In the genomic region with DNA sequence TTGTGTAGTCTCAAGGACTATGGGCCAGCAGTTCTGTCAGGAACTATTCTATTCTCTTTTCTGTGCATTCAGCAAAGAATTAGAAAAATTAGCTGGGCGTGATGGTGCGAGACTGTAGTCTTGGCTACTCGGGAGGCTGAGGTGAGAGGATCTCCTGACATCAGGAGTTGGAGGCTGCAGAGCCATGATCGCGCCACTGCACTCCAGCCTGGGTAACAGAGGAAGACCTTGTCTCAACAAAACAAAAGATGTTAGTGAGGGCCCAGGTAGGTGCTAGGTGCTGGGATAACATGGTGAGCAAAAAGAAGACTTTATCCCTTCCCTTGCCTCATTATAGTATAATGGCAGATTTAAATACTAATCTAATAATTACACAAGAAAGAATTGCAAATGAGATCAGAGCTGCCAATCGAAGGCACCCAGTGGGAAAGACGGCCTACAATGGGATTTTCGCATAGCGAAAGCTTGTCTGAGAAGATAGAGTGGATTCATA, we compare ENCODE assay signal across 8 cellular contexts. TPM values are rescaled to one million over a fixed set of nuclear protein-coding genes. Genes with fewer than 3 reads are reported as not detected.
A peak's percentile ranks its signal among the peaks of the same experiment; 100 is the strongest.
DNase-seq lines count a peak whose midpoint lies in the region; ATAC-seq, FAIRE-seq and TF ChIP-seq lines count a peak whose summit lies in the region.

No MANE protein-coding gene starts in this region.

- peak; percentile 10 to 31; a peak in 5 of 6 replicates for ATAC-seq in A549
- ATAC-seq in GM19452 (IDR thresholded peaks at IDR 0.05; ENCODE audit: unreplicated experiment): peak; percentile 5
- no peak for ATAC-seq in GM21576 (IDR thresholded peaks at IDR 0.05; ENCODE audit: unreplicated experiment)

- H3F3A ChIP-seq in smooth muscle cell (ENCODE audit: low read depth): no peaks in the 10 kb centered on the region

- DNase-seq in A549 (ENCODE audit: low read depth in 1 of 2, low spot score in 1 of 2) (peak in 1 of 2 experiments; percentile 21), SK-N-MC (ENCODE audit: low read depth, low spot score) (no peak), cardiac muscle cell (ENCODE audit: low read depth in 1 of 2, low spot score in 1 of 2) (no peak), smooth muscle cell (lab: John Stamatoyannopoulos, UW; ENCODE audit: unreplicated experiment) (no peak), T-helper 9 cell (no peak), SW480 (ENCODE audit: low spot score) (no peak)

- WGBS in A549 (ENCODE audit: missing lambda C conversion rate): 64% methylated on average over 9 of the region's 9 CpGs
- 78% methylated on average over 9 of the region's 9 CpGs for WGBS in smooth muscle cell (ENCODE audit: low lambda C conversion rate)

- CTCF ChIA-PET in A549 (lab: Yijun Ruan, JAX): interaction anchor here (0.9 to 2.0 kb wide), 8 partner anchors 8 to 64 kb away, joined by 3 to 8 read pairs (median 4); no protein-coding TSS in a partner anchor

- H3K4me2 ChIP-seq in A549 (peak overlapping the region; percentile 82), smooth muscle cell (peak overlapping the region; percentile 94)

- H3K36me3 ChIP-seq in SK-N-MC (ENCODE audit: insufficient read depth, low read length) (peaks cover 33% of the 10 kb centered on the region), cardiac muscle cell (peaks cover 7% of the 10 kb centered on the region), smooth muscle cell (ENCODE audit: low read depth) (no peaks in the 10 kb centered on the region)

- no peaks in the 10 kb centered on the region for H4K20me1 ChIP-seq in smooth muscle cell (ENCODE audit: low read depth)

- POLR2A ChIA-PET in A549 (lab: Yijun Ruan, JAX): interaction anchor here (0.7 to 1.4 kb wide), 3 partner anchors 11 to 293 kb away, joined by 3 to 10 read pairs (median 6); a partner anchor contains a TSS

- H3K27ac ChIP-seq in A549 (peak overlapping the region; percentile 87 to 96), SK-N-MC (peak overlapping the region; percentile 33; the same call in 1 of the 2 replicates), cardiac muscle cell (peak overlapping the region; percentile 86), smooth muscle cell (ENCODE audit: low read depth) (peak overlapping the region; percentile 53)

- TF ChIP-seq EP300 in A549 (IDR thresholded peaks at IDR 0.05): no peak

- H3K79me2 ChIP-seq in smooth muscle cell (ENCODE audit: low read depth): peaks cover 23% of the 10 kb centered on the region

- FAIRE-seq in A549 (lab: Jason Lieb, UNC): no peak

- no peak for TF ChIP-seq CTCF in A549 (IDR thresholded peaks at IDR 0.05)
- TF ChIP-seq CTCF in cardiac muscle cell (IDR thresholded peaks at IDR 0.05; ENCODE audit: low read depth, low read length): no peak
- TF ChIP-seq CTCF in smooth muscle cell (IDR thresholded peaks at IDR 0.05; ENCODE audit: borderline replicate concordance, insufficient read depth, poor library complexity, severe bottlenecking): no peak

- peak overlapping the region; percentile 64 for H3K4me3 ChIP-seq in A549
- peak overlapping the region; percentile 97 for H3K4me3 ChIP-seq in SK-N-MC
- H3K4me3 ChIP-seq in cardiac muscle cell: peak overlapping the region; percentile 84
- H3K4me3 ChIP-seq in smooth muscle cell: peak overlapping the region; percentile 96

- no peak for TF ChIP-seq RAD21 in A549 (conservative IDR thresholded peaks at IDR 0.05 in 1 of 2, IDR thresholded peaks at IDR 0.05 in 1 of 2)

- peak overlapping the region; percentile 89 for H2AFZ ChIP-seq in smooth muscle cell (ENCODE audit: low read depth)

- no peak for TF ChIP-seq POLR2A in A549 (IDR thresholded peaks at IDR 0.05; ENCODE audit: low read length)

- H3K4me1 ChIP-seq in A549 (peaks cover 9% of the 10 kb centered on the region; the same call in 2 of the 3 replicates), cardiac muscle cell (ENCODE audit: low read depth) (peaks cover 3% of the 10 kb centered on the region), smooth muscle cell (ENCODE audit: low read depth) (peaks cover 8% of the 10 kb centered on the region)

- no peaks in the 10 kb centered on the region for H3K9me3 ChIP-seq in A549
- no peaks in the 10 kb centered on the region; the same call in 1 of the 2 replicates for H3K9me3 ChIP-seq in SK-N-MC (ENCODE audit: low read depth, low read length)
- no peaks in the 10 kb centered on the region for H3K9me3 ChIP-seq in cardiac muscle cell (ENCODE audit: low read depth)
- H3K9me3 ChIP-seq in smooth muscle cell (replicated peaks; ENCODE audit: low read depth): no peaks in the 10 kb centered on the region

- H3K27me3 ChIP-seq in cardiac muscle cell (no peaks in the 10 kb centered on the region), smooth muscle cell (ENCODE audit: low read depth) (no peaks in the 10 kb centered on the region)

- H3K9ac ChIP-seq in SK-N-MC (ENCODE audit: insufficient read length): peak overlapping the region; percentile 95
- peak overlapping the region; percentile 87 for H3K9ac ChIP-seq in smooth muscle cell (ENCODE audit: low read depth)

TF ChIP-seq in A549, 52 proteins besides CTCF, POLR2A, EP300 and RAD21:
- TF ChIP-seq NR3C1 (IDR thresholded peaks at IDR 0.05): no peak
- peak; percentile 1 for TF ChIP-seq MAFK (IDR thresholded peaks at IDR 0.05; ENCODE audit: partially characterized antibody)
TF ChIP-seq in A549: peak in this region for 1.

RNA-seq across cellular contexts. Expression of a gene that starts 0.4 kb away (rescaled TPM):
- polyA plus RNA-seq in A549 (2011; rRNA removed): 88.6 and 147 TPM in 2 replicates
- 42.4 and 46.5 TPM in 2 replicates for polyA plus RNA-seq in A549 (2012; cell fraction: cytosol; rRNA removed)
- 20.8 and 21.5 TPM in 2 replicates for polyA plus RNA-seq in A549 (2012; cell fraction: nucleus; rRNA removed)
- 70.5 to 75.9 TPM (median 75.7 TPM) in 3 replicates for polyA plus RNA-seq in A549 (2017; fragmentation: RNase III; extraction: RNeasy Plus Mini Kit Qiagen cat#74134 plus additional on column Dnase treatment)
- 18.5 and 23.0 TPM in 2 replicates for polyA minus RNA-seq in A549 (2011; rRNA and poly(A)+ RNA removed)
- total RNA-seq in cardiac muscle cell: 54.6 TPM in 2 replicates
- 59.7 and 60.8 TPM in 2 replicates for polyA plus RNA-seq in cardiac muscle cell
- 58.3 and 77.8 TPM in 2 replicates for total RNA-seq in smooth muscle cell
- 41.6 and 45.3 TPM in 2 replicates for polyA plus RNA-seq in smooth muscle cell

Comparison
In these comparisons a context has a peak if more than half of its experiments do, and no peak if none do; other contexts are left out.
1. H3K27ac ChIP-seq: peak in every context shown above with its lines; median percentile 92 in A549; 86 in cardiac muscle cell; 53 in smooth muscle cell; 33 in SK-N-MC.